8 cellular contexts compared by ENCODE assay signal in genomic region chr19:14370169-14370998, GRCh38. TPM values are rescaled to one million over a fixed set of nuclear protein-coding genes. Genes with fewer than 3 reads are reported as not detected.
DNase-seq lines count a peak whose midpoint lies in the region; ATAC-seq, FAIRE-seq and TF ChIP-seq lines count a peak whose summit lies in the region.

No MANE protein-coding gene starts in this region.

- H3K4me3 ChIP-seq in GM08714 (ENCODE audit: low read length), result peak overlapping the region; percentile 70; the same call in 1 of the 2 replicates
- H3K4me3 ChIP-seq in Peyer's patch, result peak overlapping the region in 2 of 4 donors; percentile 8 to 25
- no peak overlapping the region for H3K4me3 ChIP-seq in K562
- no peak overlapping the region for H3K4me3 ChIP-seq in rectal smooth muscle tissue (ENCODE audit: low read length)
- no peak overlapping the region for H3K4me3 ChIP-seq in mucosa of descending colon

- H3K27ac ChIP-seq in Peyer's patch (peak overlapping the region; percentile 71 to 91 (median 86)), K562 (ENCODE audit: extremely low read depth, low read depth, low read length) (peak overlapping the region; percentile 59; the same call in 1 of the 3 replicates), rectal smooth muscle tissue (ENCODE audit: low read depth, low read length) (peak overlapping the region; percentile 63)

- WGBS in K562 (ENCODE audit: insufficient coverage, low coverage, missing lambda C conversion rate), result 55% methylated on average over 16 of the region's 19 CpGs

- no peaks in the 10 kb centered on the region for H4K20me1 ChIP-seq in K562 (replicated peaks; ENCODE audit: control insufficient read depth, insufficient read depth, low read length)

- H3K36me3 ChIP-seq in Peyer's patch (no peaks in the 10 kb centered on the region), K562 (ENCODE audit: control insufficient read depth, insufficient read depth, low read length) (no peaks in the 10 kb centered on the region), rectal smooth muscle tissue (ENCODE audit: control insufficient read depth, insufficient read depth, low read length) (no peaks in the 10 kb centered on the region), mucosa of descending colon (ENCODE audit: low read depth) (no peaks in the 10 kb centered on the region)

- no peaks in the 10 kb centered on the region for H3K79me2 ChIP-seq in K562 (ENCODE audit: control insufficient read depth, insufficient read depth, low read length)

- peaks cover 0 to 37% (median 34%) of the 10 kb centered on the region in 4 donors for H3K4me1 ChIP-seq in Peyer's patch
- peaks cover 27 to 31% of the 10 kb centered on the region in 2 experiments for H3K4me1 ChIP-seq in K562 (replicated peaks in 1 of 2; ENCODE audit: control insufficient read depth in 2 of 2, insufficient read depth in 2 of 2, low read length in 2 of 2)
- H3K4me1 ChIP-seq in rectal smooth muscle tissue (ENCODE audit: control insufficient read depth, insufficient read depth, low read length), result peaks cover 3% of the 10 kb centered on the region
- peaks cover 9% of the 10 kb centered on the region for H3K4me1 ChIP-seq in mucosa of descending colon (ENCODE audit: low read depth)

- POLR2A ChIA-PET in K562 (lab: Yijun Ruan, JAX), result interaction anchor here (0.9 kb wide), 2 partner anchors 11 to 12 kb away, joined by 4 read pairs; partner anchors contain the start of gene ADGRE5

- TF ChIP-seq RAD21 in K562 (CRISPR knock-in tag; conservative IDR thresholded peaks at IDR 0.05 in 1 of 2, IDR thresholded peaks at IDR 0.05 in 1 of 2), result no peak

- no peaks in the 10 kb centered on the region for H3K27me3 ChIP-seq in Peyer's patch
- no peaks in the 10 kb centered on the region for H3K27me3 ChIP-seq in K562 (ENCODE audit: control insufficient read depth in 2 of 2, insufficient read depth in 2 of 2, low read length in 2 of 2)
- H3K27me3 ChIP-seq in rectal smooth muscle tissue (ENCODE audit: control insufficient read depth, insufficient read depth, low read length), result no peaks in the 10 kb centered on the region

- no peaks in the 10 kb centered on the region for H3K9me1 ChIP-seq in K562 (ENCODE audit: control insufficient read depth, insufficient read depth, low read length)

- peak in 1 of 2 donors; percentile 8 for TF ChIP-seq POLR2A in Peyer's patch (IDR thresholded peaks at IDR 0.05)
- TF ChIP-seq POLR2A in K562 (conservative IDR thresholded peaks at IDR 0.05), result no peak

- in situ Hi-C loops in K562 (cut with MboI), result loop anchor here (5.0 kb wide), 1 partner anchor 412 kb away; no protein-coding TSS in a partner anchor

- H3K4me2 ChIP-seq in K562 (ENCODE audit: insufficient read depth, low read length), result no peak overlapping the region

- intact Hi-C loops in K562 (cut with micrococcal nuclease), result no loop called here
- intact Hi-C loops in mucosa of descending colon (cut with DNase I, micrococcal nuclease), result no loop called here

- H3K9ac ChIP-seq in K562 (ENCODE audit: insufficient read depth in 1 of 2, low read depth in 2 of 2, low read length in 2 of 2) (peak overlapping the region; percentile 18 to 33; a peak in 3 of 4 replicates), rectal smooth muscle tissue (ENCODE audit: low read length) (no peak overlapping the region)

- no peaks in the 10 kb centered on the region for H3K9me3 ChIP-seq in Peyer's patch
- H3K9me3 ChIP-seq in K562 (replicated peaks; ENCODE audit: control insufficient read depth, insufficient read depth, low read depth, low read length), result no peaks in the 10 kb centered on the region
- H3K9me3 ChIP-seq in mucosa of descending colon, result no peaks in the 10 kb centered on the region

- DNase-seq in Peyer's patch (peak in 2 of 3 donors; percentile 69 to 83), K562 (ENCODE audit: extremely low read depth in 1 of 4, low spot score in 3 of 4) (peak in 2 of 4 experiments; percentile 9 to 15), mucosa of descending colon (no peak), NCI-H1436 treated with DMSO at 0.1 percent for 48 hours (lab: John Stamatoyannopoulos, UW) (no peak)

- FAIRE-seq in K562 (lab: Jason Lieb, UNC), result no peak

- H2AFZ ChIP-seq in K562 (ENCODE audit: low read depth, low read length), result peak overlapping the region; percentile 71

- peak; percentile 46 for ATAC-seq in K562
- ATAC-seq in mucosa of descending colon, result no peak
- ATAC-seq in HG02870 (IDR thresholded peaks at IDR 0.05; ENCODE audit: unreplicated experiment), result no peak
- no peak for ATAC-seq in HG02840 (IDR thresholded peaks at IDR 0.05; ENCODE audit: low FRiP score, unreplicated experiment)

- TF ChIP-seq EP300 in K562 (IDR thresholded peaks at IDR 0.05; ENCODE audit: low read length), result no peak

- TF ChIP-seq CTCF in Peyer's patch (IDR thresholded peaks at IDR 0.05), result no peak
- TF ChIP-seq CTCF in K562 (IDR thresholded peaks at IDR 0.05 in 2 of 3, conservative IDR thresholded peaks at IDR 0.05 in 1 of 3; ENCODE audit: insufficient read depth in 2 of 3, low read depth in 1 of 3, low read length in 3 of 3), result no peak
- TF ChIP-seq CTCF in mucosa of descending colon (IDR thresholded peaks at IDR 0.05), result no peak

- BruUV-seq in K562 (replicated peaks; lab: Mats Ljungman, UMichigan), result no TSS peak

- CTCF ChIA-PET in K562 (lab: Yijun Ruan, JAX; ENCODE audit: low intra/inter-chr PET ratio), result no interaction called here

TF ChIP-seq in K562, 482 proteins besides CTCF, POLR2A, EP300 and RAD21 (continues in another document):
- peak; percentile 27; the same call in 1 of the 2 replicates for TF ChIP-seq EP400 (IDR thresholded peaks at IDR 0.05)
- TF ChIP-seq CBFA2T2 (conservative IDR thresholded peaks at IDR 0.05), result no peak

RNA-seq across cellular contexts. Expression of gene ADGRE5, which starts 10.9 kb away (rescaled TPM):
- total RNA-seq in Peyer's patch, result 100 to 1,000 TPM in 2 of 4 donors, 10 to 100 TPM in 2; 70.6 to 159 (median 110) TPM
- total RNA-seq in K562 (2011; cell fraction: chromatin; rRNA removed; ENCODE audit: low replicate concordance), result 133 and 378 TPM in 2 replicates
- 188 and 218 TPM in 2 replicates for total RNA-seq in K562 (2011; cell fraction: nucleolus; rRNA removed)
- 153 and 170 TPM in 2 replicates for total RNA-seq in K562 (2011; cell fraction: nucleoplasm; rRNA removed)
- total RNA-seq in K562 (2014; rRNA removed), result 31.1 and 34.2 TPM in 2 replicates
- total RNA-seq in K562 (2014; rRNA removed; fragmentation: Illumina TruSeq; extraction: Trizol), result 8.3 and 10.0 TPM in 2 replicates
- 11.4 and 11.9 TPM in 2 replicates for total RNA-seq in K562 (2015; rRNA removed; fragmentation: Illumina TruSeq; extraction: Trizol)
- 58.2 and 68.9 TPM in 2 replicates for total RNA-seq in K562 (2021)
- polyA plus RNA-seq in K562 (2011; rRNA removed), result 15.6 and 30.7 TPM in 2 replicates
- 15.4 and 18.5 TPM in 2 replicates for polyA plus RNA-seq in K562 (2011; cell fraction: cytosol; rRNA removed)
- 97.7 and 167 TPM in 2 replicates for polyA plus RNA-seq in K562 (2011; cell fraction: nucleus; rRNA removed)
- polyA plus RNA-seq in K562 (2012), result 50.5 and 78.5 TPM in 2 replicates
- 32.2 and 45.4 TPM in 2 replicates for polyA plus RNA-seq in K562 (2014; fragmentation: Illumina TruSeq; extraction: Trizol)
- polyA plus RNA-seq in K562 (2014; fragmentation: Nextera tagmentation; extraction: Ambion mirVana), result 1 to 10 TPM; 2.5 to 3.1 TPM
- polyA plus RNA-seq in K562 (2014; rRNA removed), result 28.2 and 35.7 TPM in 2 replicates
- 22.6 and 23.8 TPM in 2 replicates for polyA minus RNA-seq in K562 (2011; rRNA and poly(A)+ RNA removed)
- 20.7 and 23.5 TPM in 2 replicates for polyA minus RNA-seq in K562 (2011; cell fraction: cytosol; rRNA and poly(A)+ RNA removed)
- polyA minus RNA-seq in K562 (2011; cell fraction: nucleus; rRNA and poly(A)+ RNA removed), result 38.5 and 43.3 TPM in 2 replicates
- 100 to 1,000 TPM in 2 of 3 donors, 10 to 100 TPM in 1; 92.7 to 130 (median 127) TPM for total RNA-seq in mucosa of descending colon

RNA-seq across cellular contexts. Expression of gene DDX39A, which starts 48.8 kb away (rescaled TPM):
- 100 to 1,000 TPM in 3 of 4 donors, 10 to 100 TPM in 1; 52.5 to 283 (median 115) TPM for total RNA-seq in Peyer's patch
- 212 and 603 TPM in 2 replicates for total RNA-seq in K562 (2011; cell fraction: chromatin; rRNA removed; ENCODE audit: low replicate concordance)
- 468 and 513 TPM in 2 replicates for total RNA-seq in K562 (2011; cell fraction: nucleolus; rRNA removed)
- 227 and 308 TPM in 2 replicates for total RNA-seq in K562 (2011; cell fraction: nucleoplasm; rRNA removed)
- total RNA-seq in K562 (2014; rRNA removed), result 239 and 284 TPM in 2 replicates
- 75.4 and 90.3 TPM in 2 replicates for total RNA-seq in K562 (2014; rRNA removed; fragmentation: Illumina TruSeq; extraction: Trizol)
- total RNA-seq in K562 (2015; rRNA removed; fragmentation: Illumina TruSeq; extraction: Trizol), result 163 and 166 TPM in 2 replicates
- 244 and 249 TPM in 2 replicates for total RNA-seq in K562 (2021)
- polyA plus RNA-seq in K562 (2011; rRNA removed), result 120 and 136 TPM in 2 replicates
- polyA plus RNA-seq in K562 (2011; cell fraction: cytosol; rRNA removed), result 104 and 196 TPM in 2 replicates
- polyA plus RNA-seq in K562 (2011; cell fraction: nucleus; rRNA removed), result 938 and 1,011 TPM in 2 replicates
- polyA plus RNA-seq in K562 (2012), result 261 and 285 TPM in 2 replicates
- polyA plus RNA-seq in K562 (2014; fragmentation: Illumina TruSeq; extraction: Trizol), result 140 and 177 TPM in 2 replicates
- 100 to 1,000 TPM; 188 to 230 TPM for polyA plus RNA-seq in K562 (2014; fragmentation: Nextera tagmentation; extraction: Ambion mirVana)
- polyA plus RNA-seq in K562 (2014; rRNA removed), result 239 and 250 TPM in 2 replicates
- 62.7 and 99.1 TPM in 2 replicates for polyA minus RNA-seq in K562 (2011; rRNA and poly(A)+ RNA removed)
- 83.0 and 99.1 TPM in 2 replicates for polyA minus RNA-seq in K562 (2011; cell fraction: cytosol; rRNA and poly(A)+ RNA removed)
- 152 and 185 TPM in 2 replicates for polyA minus RNA-seq in K562 (2011; cell fraction: nucleus; rRNA and poly(A)+ RNA removed)
- total RNA-seq in mucosa of descending colon, result 10 to 100 TPM; 56.9 to 85.5 (median 66.5) TPM

Comparison
In these comparisons a context has a peak if more than half of its experiments do, and no peak if none do; other contexts are left out.
1. DNase-seq: peak in Peyer's patch (2 of 3); none in mucosa of descending colon (0 of 3) and NCI-H1436 treated with DMSO at 0.1 percent for 48 hours (single experiment).
2. Peak in every context shown above with its lines, with median percentiles within 50 percentile points of each other: H3K27ac ChIP-seq.